ENCODE assay signal across 15 cellular contexts in genomic region chr4:139907001-139907809, GRCh38.
DNase-seq lines count a peak whose midpoint lies in the region; ATAC-seq, FAIRE-seq and TF ChIP-seq lines count a peak whose summit lies in the region.
"Had no signal": no experiment of that assay in that cellular context is flagged by ENCODE, and none has a peak within 500 bp of the region (broad histone marks: within the 10 kb centered on the region; RNA-seq: fewer than 3 reads in every experiment).

No MANE protein-coding gene starts in this region.

- ATAC-seq in GM21390 (IDR thresholded peaks at IDR 0.05; ENCODE audit: unreplicated experiment): peak; percentile 46

- DNase-seq in D721Med (ENCODE audit: insufficient read length, low spot score) (no peak), NCI-H526 treated with DMSO at 0.1 percent for 48 hours (lab: John Stamatoyannopoulos, UW) (peak; percentile 81), fibroblast of the aortic adventitia (ENCODE audit: low read depth) (peak; percentile 55), NOMO-1 (lab: John Stamatoyannopoulos, UW; ENCODE audit: unreplicated experiment in 2 of 2) (no peak), NK-92 (lab: John Stamatoyannopoulos, UW; ENCODE audit: unreplicated experiment) (no peak), HuH-7.5 (ENCODE audit: low spot score) (no peak)
- DNase-seq in effector CD8-positive, alpha-beta T cell (lab: John Stamatoyannopoulos, UW): no peak
- DNase-seq: activated CD4-positive, alpha-beta T cell treated with anti-CD3 and anti-CD28 coated beads for 1 hour; DMS79; NCI-H1105; NCI-H2171 treated with DMSO at 0.1 percent for 48 hours; nucleus accumbens; SJCRH30; stimulated activated CD4-positive, alpha-beta T cell treated with anti-CD3 and anti-CD28 coated beads, Interleukin-2, amount 100 ng/mL, for 24 hours had no signal

- no peak for TF ChIP-seq CTCF in D721Med (IDR thresholded peaks at IDR 0.05; ENCODE audit: insufficient read depth, missing control alignments)
- TF ChIP-seq CTCF in fibroblast of the aortic adventitia (IDR thresholded peaks at IDR 0.05; ENCODE audit: insufficient read depth, low read length): no peak

- peak; percentile 21 for FAIRE-seq in D721Med (lab: Jason Lieb, UNC)

- no peak overlapping the region for H3K4me3 ChIP-seq in fibroblast of the aortic adventitia (ENCODE audit: low read depth, low read length)
- H3K4me3 ChIP-seq: SJCRH30 had no signal

Comparison
In these comparisons a context has a peak if more than half of its experiments do, and no peak if none do; other contexts are left out.
1. DNase-seq: peak in NCI-H526 treated with DMSO at 0.1 percent for 48 hours (single experiment) and fibroblast of the aortic adventitia (single experiment); none in D721Med (single experiment), NOMO-1 (0 of 2), NK-92 (single experiment), HuH-7.5 (single experiment) and effector CD8-positive, alpha-beta T cell (single experiment).